13 cellular contexts compared by ENCODE assay signal in the genomic region with DNA sequence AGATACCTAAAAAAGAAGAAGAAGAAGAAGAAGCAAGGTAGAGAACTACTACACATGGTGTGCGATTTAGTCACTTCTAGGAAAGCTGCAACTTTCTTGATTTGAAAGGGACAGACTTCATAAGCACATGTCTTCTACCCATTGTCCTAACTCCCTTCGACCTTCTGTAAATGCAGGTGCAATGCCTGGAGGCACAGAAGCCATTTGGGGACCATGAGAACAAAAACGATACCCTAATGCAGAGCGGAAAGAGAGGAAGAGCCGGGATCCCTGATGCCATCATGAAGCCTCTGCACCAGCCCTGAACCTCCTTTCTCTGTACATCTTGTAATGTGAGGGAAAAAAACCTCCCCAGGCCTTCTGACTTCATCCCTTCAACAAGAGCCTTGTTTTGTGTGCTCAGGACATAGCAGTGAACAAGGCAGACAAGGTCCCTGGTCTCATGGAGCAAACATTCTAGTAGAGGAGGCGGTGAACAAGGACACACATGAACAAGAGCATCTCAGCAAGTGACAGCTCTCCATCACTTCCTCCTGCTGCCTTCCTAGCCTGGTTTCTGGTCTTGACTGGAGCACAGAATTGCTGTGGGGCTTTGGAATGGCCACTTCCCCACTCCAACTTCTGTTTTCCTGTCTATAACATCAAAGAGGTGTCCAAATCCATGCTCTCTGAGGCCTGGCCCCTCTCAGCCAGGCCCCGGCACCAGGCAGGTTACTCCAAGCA. TPM values are rescaled to one million over a fixed set of nuclear protein-coding genes. Genes with fewer than 3 reads are reported as not detected.
A peak's percentile ranks its signal among the peaks of the same experiment; 100 is the strongest.
DNase-seq lines count a peak whose midpoint lies in the region; ATAC-seq, FAIRE-seq and TF ChIP-seq lines count a peak whose summit lies in the region.
"Had no signal": no experiment of that assay in that cellular context is flagged by ENCODE, and none has a peak within 500 bp of the region (broad histone marks: within the 10 kb centered on the region; RNA-seq: fewer than 3 reads in every experiment).

No MANE protein-coding gene starts in this region.

- no peak for TF ChIP-seq RAD21 in K562 (CRISPR knock-in tag; conservative IDR thresholded peaks at IDR 0.05 in 1 of 2, IDR thresholded peaks at IDR 0.05 in 1 of 2)

- intact Hi-C loops in CD8-positive, alpha-beta T cell (cut with DNase I, micrococcal nuclease): no loop called here
- intact Hi-C loops in K562 (cut with micrococcal nuclease): loop anchor here (1.0 kb wide), 1 partner anchor 44 kb away; no protein-coding TSS in a partner anchor

- TF ChIP-seq EP300 in K562 (IDR thresholded peaks at IDR 0.05; ENCODE audit: low read length) (no peak), upper lobe of left lung (IDR thresholded peaks at IDR 0.05) (no peak)

- POLR2A ChIA-PET in CD8-positive, alpha-beta T cell (lab: Charles Lee): interaction anchor here (0.7 to 14.7 kb wide), 5 partner anchors 10 to 44 kb away, joined by 3 to 326 read pairs (median 3); no protein-coding TSS in a partner anchor
- POLR2A ChIA-PET in K562 (lab: Yijun Ruan, JAX): interaction anchor here (0.6 to 4.1 kb wide), 7 partner anchors 9 to 168 kb away, joined by 3 to 23 read pairs (median 3); no protein-coding TSS in a partner anchor

- no TSS peak for BruUV-seq in K562 (replicated peaks; lab: Mats Ljungman, UMichigan)

- FAIRE-seq in K562 (lab: Jason Lieb, UNC): no peak

- peaks cover 84% of the 10 kb centered on the region for H3K4me1 Mint-ChIP-seq in CD8-positive, alpha-beta T cell (ENCODE audit: low read depth)

- no peak for DNase-seq in CD8-positive, alpha-beta T cell
- DNase-seq in K562 (ENCODE audit: extremely low read depth in 1 of 4, low spot score in 3 of 4) (no peak), epidermal melanocyte (ENCODE audit: insufficient read length, low spot score) (no peak), upper lobe of left lung (no peak), NCI-H2081 treated with DMSO at 0.1 percent for 48 hours (lab: John Stamatoyannopoulos, UW) (no peak)
- DNase-seq: activated T-cell treated with anti-CD3 and anti-CD28 coated beads for 4 hours; cerebellar nuclear complex; OCI-M1; stimulated activated CD4-positive, alpha-beta T cell treated with anti-CD3 and anti-CD28 coated beads, Interleukin-15, amount 100 ng/mL, for 24 hours had no signal

- in situ Hi-C loops in K562 (cut with MboI): no loop called here

- no peak overlapping the region for H3K4me3 Mint-ChIP-seq in CD8-positive, alpha-beta T cell

- no peaks in the 10 kb centered on the region for H3K9me3 Mint-ChIP-seq in CD8-positive, alpha-beta T cell

- H3K36me3 Mint-ChIP-seq in CD8-positive, alpha-beta T cell: no peaks in the 10 kb centered on the region

- no peak for TF ChIP-seq CTCF in CD8-positive, alpha-beta T cell (IDR thresholded peaks at IDR 0.05)
- TF ChIP-seq CTCF in KMS-11 (conservative IDR thresholded peaks at IDR 0.05; ENCODE audit: low read depth, low read length): no peak
- TF ChIP-seq CTCF in K562 (IDR thresholded peaks at IDR 0.05 in 2 of 3, conservative IDR thresholded peaks at IDR 0.05 in 1 of 3; ENCODE audit: insufficient read depth in 2 of 3, low read depth in 1 of 3, low read length in 3 of 3): no peak
- TF ChIP-seq CTCF in upper lobe of left lung (IDR thresholded peaks at IDR 0.05): no peak

- H3K79me2 ChIP-seq in KMS-11 (ENCODE audit: insufficient read depth, low read depth) (peaks cover 3% of the 10 kb centered on the region; the same call in 1 of the 2 replicates), K562 (ENCODE audit: control insufficient read depth, insufficient read depth, low read length) (peaks cover 3% of the 10 kb centered on the region; the same call in 1 of the 3 replicates)

- WGBS in K562 (ENCODE audit: insufficient coverage, low coverage, missing lambda C conversion rate): 73% methylated on average over 7 of the region's 7 CpGs
- WGBS in upper lobe of left lung, 2 donors: 73 to 90% methylated on average over 7 of the region's 7 CpGs

- H3K4me3 ChIP-seq in CD8-positive, alpha-beta T cell (ENCODE audit: low read depth, low read length): no peak overlapping the region
- H3K4me3 ChIP-seq in KMS-11 (IDR thresholded peaks at IDR 0.05; ENCODE audit: insufficient read depth, low read depth, low read length) (no peak overlapping the region), K562 (no peak overlapping the region), rectal smooth muscle tissue (ENCODE audit: low read length) (no peak overlapping the region), upper lobe of left lung (no peak overlapping the region)

- no peak for ATAC-seq in CD8-positive, alpha-beta T cell
- ATAC-seq in K562 (no peak), HG02642 (IDR thresholded peaks at IDR 0.05; ENCODE audit: poor library complexity, unreplicated experiment) (no peak), upper lobe of left lung (ENCODE audit: low FRiP score in 2 of 2) (no peak)

- H2AFZ ChIP-seq in KMS-11 (ENCODE audit: low read depth) (0 out of 2 replicates have a peak overlapping the region, but pooled peaks have one; percentile 22), K562 (ENCODE audit: low read depth, low read length) (peak overlapping the region; percentile 35)

- CTCF ChIA-PET in CD8-positive, alpha-beta T cell (lab: Charles Lee): interaction anchor here (1.3 to 27.7 kb wide), 6 partner anchors 16 to 43 kb away, joined by 3 to 338 read pairs (median 46); no protein-coding TSS in a partner anchor
- CTCF ChIA-PET in K562 (lab: Yijun Ruan, JAX; ENCODE audit: low intra/inter-chr PET ratio): interaction anchor here (0.8 kb wide), 1 partner anchor 17 kb away, joined by 3 read pairs; no protein-coding TSS in a partner anchor

- no peaks in the 10 kb centered on the region for H3K9me3 ChIP-seq in CD8-positive, alpha-beta T cell (ENCODE audit: low read length)
- no peaks in the 10 kb centered on the region for H3K9me3 ChIP-seq in K562 (replicated peaks; ENCODE audit: control insufficient read depth, insufficient read depth, low read depth, low read length)
- H3K9me3 ChIP-seq in upper lobe of left lung: no peaks in the 10 kb centered on the region

- H3K36me3 ChIP-seq in CD8-positive, alpha-beta T cell (ENCODE audit: insufficient read depth, low read length): no peaks in the 10 kb centered on the region
- H3K36me3 ChIP-seq in KMS-11 (ENCODE audit: insufficient read depth) (no peaks in the 10 kb centered on the region), K562 (ENCODE audit: control insufficient read depth, insufficient read depth, low read length) (no peaks in the 10 kb centered on the region), rectal smooth muscle tissue (ENCODE audit: control insufficient read depth, insufficient read depth, low read length) (no peaks in the 10 kb centered on the region), upper lobe of left lung (no peaks in the 10 kb centered on the region)

- no peaks in the 10 kb centered on the region for H3K27me3 Mint-ChIP-seq in CD8-positive, alpha-beta T cell (ENCODE audit: low read depth)

- no peaks in the 10 kb centered on the region for H3K9me1 ChIP-seq in K562 (ENCODE audit: control insufficient read depth, insufficient read depth, low read length)

- H3K27ac ChIP-seq in CD8-positive, alpha-beta T cell (ENCODE audit: low read depth, low read length): no peak overlapping the region
- H3K27ac ChIP-seq in KMS-11 (no peak overlapping the region), K562 (ENCODE audit: extremely low read depth, low read depth, low read length) (peak overlapping the region; percentile 78), rectal smooth muscle tissue (ENCODE audit: low read depth, low read length) (peak overlapping the region; percentile 76), upper lobe of left lung (no peak overlapping the region)

- H3K4me2 ChIP-seq in KMS-11 (0 out of 2 replicates have a peak overlapping the region, but pooled peaks have one; percentile 9), K562 (ENCODE audit: insufficient read depth, low read length) (no peak overlapping the region)

- H3K9ac ChIP-seq in KMS-11 (no peak overlapping the region), K562 (ENCODE audit: insufficient read depth in 1 of 2, low read depth in 2 of 2, low read length in 2 of 2) (peak overlapping the region; percentile 7 to 79; a peak in 2 of 4 replicates), rectal smooth muscle tissue (ENCODE audit: low read length) (no peak overlapping the region)

- H3K27ac Mint-ChIP-seq in CD8-positive, alpha-beta T cell: peak overlapping the region; percentile 79

- no peaks in the 10 kb centered on the region for H3K27me3 ChIP-seq in CD8-positive, alpha-beta T cell (ENCODE audit: insufficient read depth, low read length)
- H3K27me3 ChIP-seq in KMS-11 (ENCODE audit: insufficient read depth, low read depth) (no peaks in the 10 kb centered on the region; the same call in 1 of the 2 replicates), K562 (ENCODE audit: control insufficient read depth in 2 of 2, insufficient read depth in 2 of 2, low read length in 2 of 2) (no peaks in the 10 kb centered on the region; a peak in 1 of 5 replicates), rectal smooth muscle tissue (ENCODE audit: control insufficient read depth, insufficient read depth, low read length) (no peaks in the 10 kb centered on the region), upper lobe of left lung (no peaks in the 10 kb centered on the region)

- peaks cover 68% of the 10 kb centered on the region for H3K4me1 ChIP-seq in CD8-positive, alpha-beta T cell (ENCODE audit: insufficient read depth, low read length)
- H3K4me1 ChIP-seq in KMS-11 (ENCODE audit: low read depth, poor library complexity, severe bottlenecking) (peaks cover 23% of the 10 kb centered on the region), K562 (replicated peaks in 1 of 2; ENCODE audit: control insufficient read depth in 2 of 2, insufficient read depth in 2 of 2, low read length in 2 of 2) (peaks cover 67 to 88% of the 10 kb centered on the region in 2 experiments), rectal smooth muscle tissue (ENCODE audit: control insufficient read depth, insufficient read depth, low read length) (peaks cover 14% of the 10 kb centered on the region), upper lobe of left lung (peaks cover 3 to 18% (median 13%) of the 10 kb centered on the region in 4 donors)

- TF ChIP-seq POLR2A in K562 (conservative IDR thresholded peaks at IDR 0.05) (no peak), upper lobe of left lung (IDR thresholded peaks at IDR 0.05) (no peak)

- H4K20me1 ChIP-seq in KMS-11 (ENCODE audit: insufficient read depth) (no peaks in the 10 kb centered on the region), K562 (replicated peaks; ENCODE audit: control insufficient read depth, insufficient read depth, low read length) (no peaks in the 10 kb centered on the region)

RNA-seq across cellular contexts. Expression of a gene that starts 5.5 kb away (rescaled TPM):
- 100 to 1,000 TPM; 629 to 653 TPM for total RNA-seq in CD8-positive, alpha-beta T cell
- 11.2 and 16.2 TPM in 2 replicates for total RNA-seq in K562 (2011; cell fraction: chromatin; rRNA removed; ENCODE audit: low replicate concordance)
- 19.8 and 22.9 TPM in 2 replicates for total RNA-seq in K562 (2011; cell fraction: nucleolus; rRNA removed)
- 20.3 and 27.1 TPM in 2 replicates for total RNA-seq in K562 (2011; cell fraction: nucleoplasm; rRNA removed)
- total RNA-seq in K562 (2014; rRNA removed) (10.7 and 12.3 TPM in 2 replicates), K562 (2014; rRNA removed; fragmentation: Illumina TruSeq; extraction: Trizol) (11.7 and 13.2 TPM in 2 replicates), K562 (2015; rRNA removed; fragmentation: Illumina TruSeq; extraction: Trizol) (44.3 and 44.7 TPM in 2 replicates), K562 (2021) (30.3 and 33.8 TPM in 2 replicates), upper lobe of left lung (100 to 1,000 TPM; 148 to 624 (median 225) TPM)
- polyA plus RNA-seq in K562 (2011; rRNA removed) (42.5 and 418 TPM in 2 replicates), K562 (2014; fragmentation: Illumina TruSeq; extraction: Trizol) (44.5 and 47.3 TPM in 2 replicates), K562 (2014; fragmentation: Nextera tagmentation; extraction: Ambion mirVana) (1 to 10 TPM; 2.4 to 4.8 TPM), K562 (2014; rRNA removed) (20.3 and 22.2 TPM in 2 replicates)
- 103 and 599 TPM in 2 replicates for polyA plus RNA-seq in K562 (2011; cell fraction: cytosol; rRNA removed)
- polyA plus RNA-seq in K562 (2011; cell fraction: nucleus; rRNA removed): 41.2 and 275 TPM in 2 replicates
- polyA plus RNA-seq in K562 (2012): 63.5 and 133 TPM in 2 replicates
- 72.1 and 524 TPM in 2 replicates for polyA minus RNA-seq in K562 (2011; rRNA and poly(A)+ RNA removed)
- 41.0 and 310 TPM in 2 replicates for polyA minus RNA-seq in K562 (2011; cell fraction: cytosol; rRNA and poly(A)+ RNA removed)
- 7.7 and 80.9 TPM in 2 replicates for polyA minus RNA-seq in K562 (2011; cell fraction: nucleus; rRNA and poly(A)+ RNA removed)

RNA-seq across cellular contexts. Expression of a gene that starts 39.7 kb away (rescaled TPM):
- total RNA-seq in CD8-positive, alpha-beta T cell: 1 to 10 TPM; 6.6 to 7.4 TPM
- 2.0 and 5.9 TPM in 2 replicates for total RNA-seq in K562 (2011; cell fraction: chromatin; rRNA removed; ENCODE audit: low replicate concordance)
- total RNA-seq in K562 (2011; cell fraction: nucleolus; rRNA removed): 4.5 and 5.4 TPM in 2 replicates
- 2.7 and 4.0 TPM in 2 replicates for total RNA-seq in K562 (2011; cell fraction: nucleoplasm; rRNA removed)
- total RNA-seq in K562 (2014; rRNA removed): 1.8 and 1.9 TPM in 2 replicates
- 0.45 and 0.51 TPM in 2 replicates for total RNA-seq in K562 (2014; rRNA removed; fragmentation: Illumina TruSeq; extraction: Trizol)
- 0.79 and 1.2 TPM in 2 replicates for total RNA-seq in K562 (2015; rRNA removed; fragmentation: Illumina TruSeq; extraction: Trizol)
- 1.8 and 2.3 TPM in 2 replicates for total RNA-seq in K562 (2021)
- polyA plus RNA-seq in K562 (2011; rRNA removed): 0.89 and 1.5 TPM in 2 replicates
- 0.78 and 2.4 TPM in 2 replicates for polyA plus RNA-seq in K562 (2011; cell fraction: cytosol; rRNA removed)
- polyA plus RNA-seq in K562 (2011; cell fraction: nucleus; rRNA removed): 3.5 and 9.8 TPM in 2 replicates
- polyA plus RNA-seq in K562 (2012): 1.9 and 2.4 TPM in 2 replicates
- polyA plus RNA-seq in K562 (2014; fragmentation: Illumina TruSeq; extraction: Trizol): 1.1 and 1.6 TPM in 2 replicates
- polyA plus RNA-seq in K562 (2014; fragmentation: Nextera tagmentation; extraction: Ambion mirVana): under 1 TPM; 0.10 to 0.18 TPM
- 1.6 and 3.6 TPM in 2 replicates for polyA plus RNA-seq in K562 (2014; rRNA removed)
- 0.48 and 0.88 TPM in 2 replicates for polyA minus RNA-seq in K562 (2011; rRNA and poly(A)+ RNA removed)
- polyA minus RNA-seq in K562 (2011; cell fraction: cytosol; rRNA and poly(A)+ RNA removed): 1.4 and 1.6 TPM in 2 replicates
- 1.4 and 3.4 TPM in 2 replicates for polyA minus RNA-seq in K562 (2011; cell fraction: nucleus; rRNA and poly(A)+ RNA removed)
- under 1 TPM in 1 of 6 donors, not detected in 5; 0.15 TPM for total RNA-seq in upper lobe of left lung
- total RNA-seq: fibroblast of lung had no signal
- polyA plus RNA-seq: fibroblast of lung had no signal

Comparison
In these comparisons a context has a peak if more than half of its experiments do, and no peak if none do; other contexts are left out.
1. H3K27ac ChIP-seq: peak in K562 (single experiment) and rectal smooth muscle tissue (single experiment); none in CD8-positive, alpha-beta T cell (single experiment), KMS-11 (single experiment) and upper lobe of left lung (0 of 4).
2. H3K9ac ChIP-seq: peak in K562 (2 of 2); none in KMS-11 (single experiment) and rectal smooth muscle tissue (single experiment).